In genomic region chr11:65181569-65182257, GRCh38 we compare ENCODE assay signal across 8 cellular contexts. TPM values are rescaled to one million over a fixed set of nuclear protein-coding genes. Genes with fewer than 3 reads are reported as not detected.
DNase-seq lines count a peak whose midpoint lies in the region; ATAC-seq and TF ChIP-seq lines count a peak whose summit lies in the region.

TSS of gene CAPN1 (plus strand) at chr11:65181928. CDS start at chr11:65182702, 774 bp downstream.

- peak; percentile 31 for DNase-seq in AG04449 (ENCODE audit: low read depth, low spot score)
- peak; percentile 96 for DNase-seq in OCI-M1 (lab: John Stamatoyannopoulos, UW)
- DNase-seq in activated CD8-positive, alpha-beta memory T cell treated with anti-CD3 and anti-CD28 coated beads, Interleukin-2, amount 50 U/mL, for 48 hours = peak; percentile 85
- peak; percentile 51 for DNase-seq in epidermal melanocyte (ENCODE audit: insufficient read length, low spot score)
- DNase-seq in mucosa of descending colon = peak; percentile 90 to 94 (median 92)
- peak; percentile 56 to 69 for DNase-seq in stimulated activated CD8-positive, alpha-beta memory T cell treated with anti-CD3 and anti-CD28 coated beads, Interleukin-2, amount 100 ng/mL, for 48 hours (ENCODE audit: low read depth in 2 of 2)

- peak; percentile 28 for ATAC-seq in GM19025 (IDR thresholded peaks at IDR 0.05; ENCODE audit: low read depth, unreplicated experiment)
- peak; percentile 29 for ATAC-seq in HG03571 (IDR thresholded peaks at IDR 0.05; ENCODE audit: unreplicated experiment)
- peak; percentile 86 for ATAC-seq in mucosa of descending colon

- CTCF ChIA-PET in AG04449 (lab: Yijun Ruan, JAX) = interaction anchor here (1.0 to 2.2 kb wide), 17 partner anchors 9 to 174 kb away, joined by 3 to 13 read pairs (median 5); partner anchors contain the start of genes CDC42EP2, TM7SF2 and ZNHIT2

- H3K4me1 ChIP-seq in mucosa of descending colon (ENCODE audit: low read depth) = peaks cover 17% of the 10 kb centered on the region

- POLR2A ChIA-PET in AG04449 (lab: Yijun Ruan, JAX) = interaction anchor here (1.0 to 1.6 kb wide), 3 partner anchors 10 to 46 kb away, joined by 3 to 14 read pairs (median 3); no protein-coding TSS in a partner anchor

- intact Hi-C loops in mucosa of descending colon (cut with DNase I, micrococcal nuclease) = no loop called here

- H3K9me3 ChIP-seq in mucosa of descending colon = no peaks in the 10 kb centered on the region

- TF ChIP-seq CTCF in AG04449 (IDR thresholded peaks at IDR 0.05; ENCODE audit: insufficient read depth, low read length, missing control alignments) (no peak), mucosa of descending colon (IDR thresholded peaks at IDR 0.05) (no peak)

- H3K4me3 ChIP-seq in AG04449 (ENCODE audit: low read depth, low read length) = peak within 1 kb of the TSS; percentile 86
- H3K4me3 ChIP-seq in mucosa of descending colon = peak within 1 kb of the TSS; percentile 86

- H3K36me3 ChIP-seq in mucosa of descending colon (ENCODE audit: low read depth) = no peaks in the 10 kb centered on the region

RNA-seq across cellular contexts. Expression of gene CAPN1, which starts in this region (rescaled TPM):
- 100 to 1,000 TPM; 211 to 389 (median 271) TPM for total RNA-seq in mucosa of descending colon

Comparison
In these comparisons a context has a peak if more than half of its experiments do, and no peak if none do; other contexts are left out.
1. Peak in every context shown above with its lines: DNase-seq, ATAC-seq and H3K4me3 ChIP-seq.
2. DNase-seq: peak in every context shown above with its lines; median percentile 96 in OCI-M1; 92 in mucosa of descending colon; 85 in activated CD8-positive, alpha-beta memory T cell treated with anti-CD3 and anti-CD28 coated beads, Interleukin-2, amount 50 U/mL, for 48 hours; 62 in stimulated activated CD8-positive, alpha-beta memory T cell treated with anti-CD3 and anti-CD28 coated beads, Interleukin-2, amount 100 ng/mL, for 48 hours; 51 in epidermal melanocyte; 31 in AG04449.
3. ATAC-seq: peak in every context shown above with its lines; median percentile 86 in mucosa of descending colon; 29 in HG03571; 28 in GM19025.